Comparison of ENCODE assay signal across 10 cellular contexts in the genomic region with DNA sequence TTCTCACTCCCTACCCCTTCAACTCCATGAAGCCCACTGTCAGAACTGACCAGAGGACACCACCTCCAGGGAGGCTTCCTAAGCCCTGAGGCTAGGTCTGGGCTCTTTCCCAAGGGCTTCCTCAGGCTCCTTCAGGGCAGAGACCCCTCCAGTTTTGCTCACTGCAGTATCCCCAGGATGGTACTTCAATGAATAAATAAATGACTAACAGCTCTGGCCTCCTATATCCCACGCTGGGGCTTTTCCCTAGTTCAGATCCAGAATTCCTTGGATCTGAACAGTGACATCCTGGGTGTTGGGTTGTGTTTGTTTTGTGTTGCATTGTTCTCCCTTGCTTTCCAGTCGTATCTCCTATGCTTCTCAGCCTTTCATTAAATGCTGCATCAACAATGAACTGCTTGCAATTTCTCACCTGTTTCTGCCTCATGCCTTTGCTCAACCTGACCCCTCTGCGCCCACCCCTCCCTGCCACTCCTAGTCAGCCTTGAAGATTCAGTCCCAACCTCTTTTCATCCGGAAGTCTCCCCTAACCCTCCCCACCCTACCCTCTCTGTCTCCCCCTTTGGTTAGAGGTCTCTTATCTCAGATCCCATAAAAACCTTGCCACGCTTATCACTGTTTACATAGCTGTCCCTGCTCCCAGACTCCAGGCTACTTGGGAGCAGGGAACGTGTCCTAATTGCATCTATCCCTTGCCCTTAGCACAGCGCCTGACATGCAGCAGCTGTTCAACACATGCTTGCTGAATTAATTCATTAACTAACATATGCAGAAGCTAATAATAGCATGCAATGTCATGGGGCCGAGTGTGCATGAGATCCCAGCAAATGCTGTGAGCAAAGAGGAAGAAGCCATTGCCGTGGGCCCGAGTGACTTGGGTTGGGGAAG. TPM values are rescaled to one million over a fixed set of nuclear protein-coding genes. Genes with fewer than 3 reads are reported as not detected.
DNase-seq lines count a peak whose midpoint lies in the region; ATAC-seq and TF ChIP-seq lines count a peak whose summit lies in the region.
"Had no signal": no experiment of that assay in that cellular context is flagged by ENCODE, and none has a peak within 500 bp of the region (broad histone marks: within the 10 kb centered on the region; RNA-seq: fewer than 3 reads in every experiment).

No MANE protein-coding gene starts in this region.

- ATAC-seq in left ventricle myocardium superior, result peak; percentile 71
- no peak for ATAC-seq in HG03135 (IDR thresholded peaks at IDR 0.05; ENCODE audit: unreplicated experiment)
- ATAC-seq in GM21619 (IDR thresholded peaks at IDR 0.05; ENCODE audit: unreplicated experiment), result no peak
- no peak for ATAC-seq in HG03196 (IDR thresholded peaks at IDR 0.05; ENCODE audit: unreplicated experiment)
- ATAC-seq: T-cell had no signal

- H3K4me3 ChIP-seq in HEK293 (ENCODE audit: low read depth, low read length), result no peak overlapping the region
- H3K4me3 ChIP-seq in skeletal muscle satellite cell (ENCODE audit: low read length), result peak overlapping the region; percentile 40

- intact Hi-C loops in left ventricle myocardium superior (cut with micrococcal nuclease), result no loop called here

- H3K9me3 ChIP-seq in HEK293 (ENCODE audit: control insufficient read depth, insufficient read depth, low read depth, low read length), result no peaks in the 10 kb centered on the region
- no peaks in the 10 kb centered on the region for H3K9me3 ChIP-seq in skeletal muscle satellite cell (replicated peaks; ENCODE audit: low read length)

- H3K4me1 ChIP-seq in HEK293 (ENCODE audit: control insufficient read depth, insufficient read depth, low read length) (peaks cover 32% of the 10 kb centered on the region), skeletal muscle satellite cell (ENCODE audit: control insufficient read depth, insufficient read depth, low read length) (peaks cover 59% of the 10 kb centered on the region)

- peak overlapping the region; percentile 56 for H3K4me2 ChIP-seq in skeletal muscle satellite cell (ENCODE audit: low read length)

- CTCF ChIA-PET in HEK293 (lab: Yijun Ruan, JAX), result interaction anchor here (0.7 kb wide), 1 partner anchor 292 kb away, joined by 3 read pairs; no protein-coding TSS in a partner anchor

- H3K27me3 ChIP-seq in skeletal muscle satellite cell (ENCODE audit: control insufficient read depth, insufficient read depth, low read length), result no peaks in the 10 kb centered on the region

- DNase-seq in left ventricle myocardium superior (peak; percentile 70), GM19238 (ENCODE audit: insufficient read length, low spot score) (no peak)
- DNase-seq: effector CD4-positive, alpha-beta T cell; T-cell had no signal

- TF ChIP-seq CTCF in HEK293 (tag by site-specific recombination; IDR thresholded peaks at IDR 0.05) (no peak), VCaP (conservative IDR thresholded peaks at IDR 0.05) (no peak)

- H3K36me3 ChIP-seq in HEK293 (ENCODE audit: control insufficient read depth in 2 of 2, insufficient read depth in 1 of 2, low read length in 2 of 2) (no peaks in the 10 kb centered on the region), skeletal muscle satellite cell (ENCODE audit: insufficient read depth, low read length) (no peaks in the 10 kb centered on the region)

- H3K9ac ChIP-seq in skeletal muscle satellite cell (ENCODE audit: low read depth, low read length), result peak overlapping the region; percentile 73

- POLR2A ChIA-PET in HEK293 (lab: Yijun Ruan, JAX), result no interaction called here

- H3K27ac ChIP-seq in HEK293 (ENCODE audit: extremely low read depth, low read depth, low read length) (peak overlapping the region; percentile 58), VCaP (peak overlapping the region; percentile 88)

TF ChIP-seq in HEK293, 187 proteins besides CTCF, POLR2A, EP300 and RAD21 (continues in another document):
- TF ChIP-seq ZIC2 (tag by site-specific recombination; IDR thresholded peaks at IDR 0.05), result no peak
- TF ChIP-seq ZNF266 (tag by site-specific recombination; IDR thresholded peaks at IDR 0.05; ENCODE audit: low read depth), result no peak
- TF ChIP-seq ZNF341 (tag by site-specific recombination; IDR thresholded peaks at IDR 0.05; ENCODE audit: low read depth), result no peak
- TF ChIP-seq, protein P1, sequence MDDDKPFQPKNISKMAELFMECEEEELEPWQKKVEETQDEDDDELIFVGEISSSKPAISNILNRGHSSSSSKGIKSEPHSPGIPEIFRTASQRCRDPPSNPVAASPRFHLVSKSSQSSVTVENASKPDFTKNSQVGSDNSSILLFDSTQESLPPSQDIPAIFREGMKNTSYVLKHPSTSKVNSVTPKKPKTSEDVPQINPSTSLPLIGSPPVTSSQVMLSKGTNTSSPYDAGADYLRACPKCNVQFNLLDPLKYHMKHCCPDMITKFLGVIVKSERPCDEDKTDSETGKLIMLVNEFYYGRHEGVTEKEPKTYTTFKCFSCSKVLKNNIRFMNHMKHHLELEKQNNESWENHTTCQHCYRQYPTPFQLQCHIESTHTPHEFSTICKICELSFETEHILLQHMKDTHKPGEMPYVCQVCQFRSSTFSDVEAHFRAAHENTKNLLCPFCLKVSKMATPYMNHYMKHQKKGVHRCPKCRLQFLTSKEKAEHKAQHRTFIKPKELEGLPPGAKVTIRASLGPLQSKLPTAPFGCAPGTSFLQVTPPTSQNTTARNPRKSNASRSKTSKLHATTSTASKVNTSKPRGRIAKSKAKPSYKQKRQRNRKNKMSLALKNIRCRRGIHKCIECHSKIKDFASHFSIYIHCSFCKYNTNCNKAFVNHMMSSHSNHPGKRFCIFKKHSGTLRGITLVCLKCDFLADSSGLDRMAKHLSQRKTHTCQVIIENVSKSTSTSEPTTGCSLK (tag by site-specific recombination; IDR thresholded peaks at IDR 0.05), result no peak
- no peak for TF ChIP-seq SETDB1 (IDR thresholded peaks at IDR 0.05; ENCODE audit: insufficient read length, low read length)
- no peak for TF ChIP-seq ZNF548 (tag by site-specific recombination; IDR thresholded peaks at IDR 0.05)
- TF ChIP-seq ZNF37A (tag by site-specific recombination; IDR thresholded peaks at IDR 0.05), result no peak
- TF ChIP-seq SP7 (tag by site-specific recombination; IDR thresholded peaks at IDR 0.05), result peak; percentile 98
- TF ChIP-seq ZNF501 (tag by site-specific recombination; IDR thresholded peaks at IDR 0.05), result no peak
- no peak for TF ChIP-seq ZNF148 (tag by site-specific recombination; IDR thresholded peaks at IDR 0.05; ENCODE audit: borderline replicate concordance)
- TF ChIP-seq GLIS2 (tag by site-specific recombination; IDR thresholded peaks at IDR 0.05), result no peak
- TF ChIP-seq OVOL3 (tag by site-specific recombination; IDR thresholded peaks at IDR 0.05), result peak; percentile 77; the same call in 1 of the 2 replicates
- no peak for TF ChIP-seq ZNF121 (tag by site-specific recombination; IDR thresholded peaks at IDR 0.05)
- 0 out of 2 replicates have a peak, but pooled peaks have one; percentile 9 for TF ChIP-seq SP2 (tag by site-specific recombination; IDR thresholded peaks at IDR 0.05)
- no peak for TF ChIP-seq ZNF24 (tag by site-specific recombination; IDR thresholded peaks at IDR 0.05)
- no peak for TF ChIP-seq ZNF302 (tag by site-specific recombination; IDR thresholded peaks at IDR 0.05; ENCODE audit: low read depth)
- no peak for TF ChIP-seq ZNF624 (tag by site-specific recombination; IDR thresholded peaks at IDR 0.05)
- no peak for TF ChIP-seq ZNF529 (tag by site-specific recombination; IDR thresholded peaks at IDR 0.05; ENCODE audit: insufficient replicate concordance)
- no peak for TF ChIP-seq ZNF560 (tag by site-specific recombination; IDR thresholded peaks at IDR 0.05; ENCODE audit: borderline replicate concordance)
- no peak for TF ChIP-seq ZNF701 (tag by site-specific recombination; IDR thresholded peaks at IDR 0.05)
- TF ChIP-seq IKZF3 (tag by site-specific recombination; IDR thresholded peaks at IDR 0.05), result 0 out of 2 replicates have a peak, but pooled peaks have one; percentile 35
- no peak for TF ChIP-seq ZNF777 (tag by site-specific recombination; IDR thresholded peaks at IDR 0.05; ENCODE audit: borderline replicate concordance)
- TF ChIP-seq ZFHX2 (tag by site-specific recombination; conservative IDR thresholded peaks at IDR 0.05), result no peak; the same call in 1 of the 2 replicates
- no peak for TF ChIP-seq ZFP37 (tag by site-specific recombination; IDR thresholded peaks at IDR 0.05)
- TF ChIP-seq ZNF610 (tag by site-specific recombination; IDR thresholded peaks at IDR 0.05; ENCODE audit: borderline replicate concordance), result no peak
- no peak; the same call in 1 of the 2 replicates for TF ChIP-seq KLF7 (tag by site-specific recombination; IDR thresholded peaks at IDR 0.05; ENCODE audit: borderline replicate concordance)

RNA-seq across cellular contexts. Expression of gene PPP1R3C, which starts 41.7 kb away (rescaled TPM):
- 180 TPM for total RNA-seq in left ventricle myocardium superior
- 29.4 and 41.3 TPM in 2 replicates for total RNA-seq in skeletal muscle satellite cell (2012; rRNA removed)
